Comparison of ENCODE assay signal across 1 cellular context in the genomic region with DNA sequence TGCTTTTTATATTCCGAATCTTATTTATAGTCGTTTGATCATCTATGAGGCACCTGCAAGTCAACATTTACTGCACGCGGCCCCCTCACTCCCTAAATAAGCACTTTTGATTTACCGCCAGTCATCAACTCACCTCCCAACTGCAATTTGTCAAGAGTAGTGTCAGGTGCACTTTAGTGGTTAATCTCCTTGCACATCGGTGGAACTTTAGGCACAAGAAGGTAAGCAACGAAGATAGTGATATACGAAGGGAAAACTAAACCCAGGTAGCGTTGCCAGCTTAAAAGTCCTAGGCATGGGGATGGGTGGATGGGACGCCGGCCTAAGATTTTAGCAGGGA.
TF ChIP-seq lines count a peak whose summit lies in the region.

No MANE protein-coding gene starts in this region.

TF ChIP-seq in GM23338, 12 proteins besides CTCF, POLR2A, EP300 and RAD21 (continued from another document):
- TF ChIP-seq, protein P1, sequence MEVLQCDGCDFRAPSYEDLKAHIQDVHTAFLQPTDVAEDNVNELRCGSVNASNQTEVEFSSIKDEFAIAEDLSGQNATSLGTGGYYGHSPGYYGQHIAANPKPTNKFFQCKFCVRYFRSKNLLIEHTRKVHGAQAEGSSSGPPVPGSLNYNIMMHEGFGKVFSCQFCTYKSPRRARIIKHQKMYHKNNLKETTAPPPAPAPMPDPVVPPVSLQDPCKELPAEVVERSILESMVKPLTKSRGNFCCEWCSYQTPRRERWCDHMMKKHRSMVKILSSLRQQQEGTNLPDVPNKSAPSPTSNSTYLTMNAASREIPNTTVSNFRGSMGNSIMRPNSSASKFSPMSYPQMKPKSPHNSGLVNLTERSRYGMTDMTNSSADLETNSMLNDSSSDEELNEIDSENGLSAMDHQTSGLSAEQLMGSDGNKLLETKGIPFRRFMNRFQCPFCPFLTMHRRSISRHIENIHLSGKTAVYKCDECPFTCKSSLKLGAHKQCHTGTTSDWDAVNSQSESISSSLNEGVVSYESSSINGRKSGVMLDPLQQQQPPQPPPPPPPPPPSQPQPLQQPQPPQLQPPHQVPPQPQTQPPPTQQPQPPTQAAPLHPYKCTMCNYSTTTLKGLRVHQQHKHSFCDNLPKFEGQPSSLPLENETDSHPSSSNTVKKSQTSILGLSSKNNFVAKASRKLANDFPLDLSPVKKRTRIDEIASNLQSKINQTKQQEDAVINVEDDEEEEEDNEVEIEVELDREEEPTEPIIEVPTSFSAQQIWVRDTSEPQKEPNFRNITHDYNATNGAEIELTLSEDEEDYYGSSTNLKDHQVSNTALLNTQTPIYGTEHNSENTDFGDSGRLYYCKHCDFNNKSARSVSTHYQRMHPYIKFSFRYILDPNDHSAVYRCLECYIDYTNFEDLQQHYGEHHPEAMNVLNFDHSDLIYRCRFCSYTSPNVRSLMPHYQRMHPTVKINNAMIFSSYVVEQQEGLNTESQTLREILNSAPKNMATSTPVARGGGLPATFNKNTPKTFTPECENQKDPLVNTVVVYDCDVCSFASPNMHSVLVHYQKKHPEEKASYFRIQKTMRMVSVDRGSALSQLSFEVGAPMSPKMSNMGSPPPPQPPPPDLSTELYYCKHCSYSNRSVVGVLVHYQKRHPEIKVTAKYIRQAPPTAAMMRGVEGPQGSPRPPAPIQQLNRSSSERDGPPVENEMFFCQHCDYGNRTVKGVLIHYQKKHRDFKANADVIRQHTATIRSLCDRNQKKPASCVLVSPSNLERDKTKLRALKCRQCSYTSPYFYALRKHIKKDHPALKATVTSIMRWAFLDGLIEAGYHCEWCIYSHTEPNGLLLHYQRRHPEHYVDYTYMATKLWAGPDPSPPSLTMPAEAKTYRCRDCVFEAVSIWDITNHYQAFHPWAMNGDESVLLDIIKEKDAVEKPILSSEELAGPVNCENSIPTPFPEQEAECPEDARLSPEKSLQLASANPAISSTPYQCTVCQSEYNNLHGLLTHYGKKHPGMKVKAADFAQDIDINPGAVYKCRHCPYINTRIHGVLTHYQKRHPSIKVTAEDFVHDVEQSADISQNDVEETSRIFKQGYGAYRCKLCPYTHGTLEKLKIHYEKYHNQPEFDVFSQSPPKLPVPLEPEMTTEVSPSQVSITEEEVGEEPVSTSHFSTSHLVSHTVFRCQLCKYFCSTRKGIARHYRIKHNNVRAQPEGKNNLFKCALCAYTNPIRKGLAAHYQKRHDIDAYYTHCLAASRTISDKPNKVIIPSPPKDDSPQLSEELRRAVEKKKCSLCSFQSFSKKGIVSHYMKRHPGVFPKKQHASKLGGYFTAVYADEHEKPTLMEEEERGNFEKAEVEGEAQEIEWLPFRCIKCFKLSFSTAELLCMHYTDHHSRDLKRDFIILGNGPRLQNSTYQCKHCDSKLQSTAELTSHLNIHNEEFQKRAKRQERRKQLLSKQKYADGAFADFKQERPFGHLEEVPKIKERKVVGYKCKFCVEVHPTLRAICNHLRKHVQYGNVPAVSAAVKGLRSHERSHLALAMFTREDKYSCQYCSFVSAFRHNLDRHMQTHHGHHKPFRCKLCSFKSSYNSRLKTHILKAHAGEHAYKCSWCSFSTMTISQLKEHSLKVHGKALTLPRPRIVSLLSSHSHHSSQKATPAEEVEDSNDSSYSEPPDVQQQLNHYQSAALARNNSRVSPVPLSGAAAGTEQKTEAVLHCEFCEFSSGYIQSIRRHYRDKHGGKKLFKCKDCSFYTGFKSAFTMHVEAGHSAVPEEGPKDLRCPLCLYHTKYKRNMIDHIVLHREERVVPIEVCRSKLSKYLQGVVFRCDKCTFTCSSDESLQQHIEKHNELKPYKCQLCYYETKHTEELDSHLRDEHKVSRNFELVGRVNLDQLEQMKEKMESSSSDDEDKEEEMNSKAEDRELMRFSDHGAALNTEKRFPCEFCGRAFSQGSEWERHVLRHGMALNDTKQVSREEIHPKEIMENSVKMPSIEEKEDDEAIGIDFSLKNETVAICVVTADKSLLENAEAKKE (CRISPR knock-in tag; IDR thresholded peaks at IDR 0.05) = no peak
- no peak for TF ChIP-seq ZNF114 (CRISPR knock-in tag; IDR thresholded peaks at IDR 0.05)
- TF ChIP-seq JUNB (IDR thresholded peaks at IDR 0.05; ENCODE audit: unreplicated experiment) = no peak
- TF ChIP-seq POLR2AphosphoS5 (IDR thresholded peaks at IDR 0.05; ENCODE audit: low read depth) = no peak
- TF ChIP-seq CREB1 (CRISPR knock-in tag; IDR thresholded peaks at IDR 0.05; ENCODE audit: low read depth) = no peak
- TF ChIP-seq, protein P2, sequence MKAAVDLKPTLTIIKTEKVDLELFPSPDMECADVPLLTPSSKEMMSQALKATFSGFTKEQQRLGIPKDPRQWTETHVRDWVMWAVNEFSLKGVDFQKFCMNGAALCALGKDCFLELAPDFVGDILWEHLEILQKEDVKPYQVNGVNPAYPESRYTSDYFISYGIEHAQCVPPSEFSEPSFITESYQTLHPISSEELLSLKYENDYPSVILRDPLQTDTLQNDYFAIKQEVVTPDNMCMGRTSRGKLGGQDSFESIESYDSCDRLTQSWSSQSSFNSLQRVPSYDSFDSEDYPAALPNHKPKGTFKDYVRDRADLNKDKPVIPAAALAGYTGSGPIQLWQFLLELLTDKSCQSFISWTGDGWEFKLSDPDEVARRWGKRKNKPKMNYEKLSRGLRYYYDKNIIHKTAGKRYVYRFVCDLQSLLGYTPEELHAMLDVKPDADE (IDR thresholded peaks at IDR 0.05) = no peak
- no peak for TF ChIP-seq EZH2phosphoT487 (IDR thresholded peaks at IDR 0.05; ENCODE audit: unreplicated experiment)
